ENCODE assay signal across 5 cellular contexts in the genomic region with DNA sequence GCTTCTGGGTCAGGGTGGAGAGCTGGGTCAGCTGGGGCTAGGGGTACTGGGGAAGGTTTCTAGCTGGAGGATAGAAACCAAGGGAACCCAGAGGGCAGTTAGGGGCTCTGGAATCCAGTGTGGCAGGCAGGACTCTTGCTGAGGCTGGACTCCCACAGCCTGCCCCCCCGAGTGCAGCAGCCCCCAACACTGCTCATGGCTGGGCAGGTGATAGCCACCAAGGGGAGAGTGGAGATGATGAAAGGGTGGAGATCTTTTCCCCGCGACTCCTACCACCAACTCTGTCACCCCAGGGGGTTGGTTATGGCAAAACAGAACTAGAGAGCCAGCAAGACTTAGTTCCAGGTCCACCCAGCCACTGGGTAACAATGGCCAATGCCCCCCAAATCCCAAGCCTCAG. TPM values are rescaled to one million over a fixed set of nuclear protein-coding genes. Genes with fewer than 3 reads are reported as not detected.
"Had no signal": no experiment of that assay in that cellular context is flagged by ENCODE, and none has a peak within 500 bp of the region (broad histone marks: within the 10 kb centered on the region; RNA-seq: fewer than 3 reads in every experiment).

No MANE protein-coding gene starts in this region.

- H3K36me3 ChIP-seq: HAP-1 had no signal

- H3K4me1 ChIP-seq: HAP-1 had no signal

- H3K4me3 ChIP-seq: GM23338, HAP-1, K562 had no signal

- DNase-seq: IMR-90, KG1 had no signal

RNA-seq across cellular contexts. Expression of a gene that starts 16.9 kb away (rescaled TPM):
- total RNA-seq: IMR-90 had no signal
